1 cellular context compared by ENCODE assay signal in the genomic region with DNA sequence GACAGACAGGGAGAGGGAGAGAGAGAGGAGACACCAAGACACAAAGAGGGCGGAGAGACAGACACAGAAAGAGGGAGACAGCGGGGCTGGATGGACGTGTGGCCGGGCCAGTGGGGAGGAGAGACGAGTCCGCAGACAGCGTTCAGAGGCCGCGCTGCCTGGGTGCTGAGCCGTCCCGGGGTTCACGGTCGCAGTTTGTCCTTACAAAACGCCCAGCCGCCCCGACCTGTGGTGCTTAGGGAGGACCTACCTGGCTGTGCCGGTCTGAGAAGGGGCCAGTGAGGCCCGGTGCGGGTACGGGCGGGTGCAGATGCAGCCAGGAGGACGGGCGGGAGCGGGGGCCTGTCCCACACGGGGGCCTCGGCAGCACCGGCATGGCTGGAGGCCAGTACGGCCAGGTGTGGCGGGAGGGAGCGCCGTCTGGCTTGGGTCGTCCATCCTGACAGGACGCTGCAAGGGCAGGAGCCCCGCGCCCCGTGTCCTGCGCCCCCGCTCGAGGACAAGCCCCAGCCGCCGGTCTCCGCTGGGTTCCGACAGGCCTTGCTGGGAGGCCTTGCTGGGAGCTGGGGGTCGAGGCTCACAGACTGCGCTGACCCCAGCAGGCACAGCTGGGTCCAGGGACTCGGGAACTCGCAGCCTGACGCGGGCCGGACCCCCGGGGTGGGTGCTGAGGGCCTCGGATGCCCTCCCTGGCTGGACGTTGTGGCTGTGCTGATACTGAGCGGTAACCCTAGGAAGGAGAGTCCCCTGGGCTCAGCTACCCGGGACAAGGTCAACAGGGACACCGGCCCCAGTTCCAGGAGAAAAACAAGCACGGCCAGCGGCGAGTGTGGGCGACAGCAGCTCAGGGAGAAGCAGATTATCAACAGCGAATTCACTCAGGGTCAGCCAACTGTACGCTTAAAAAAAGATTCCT.
TF ChIP-seq lines count a peak whose summit lies in the region.

No MANE protein-coding gene starts in this region.

TF ChIP-seq in HepG2, 621 proteins besides CTCF, POLR2A, EP300 and RAD21 (continued from another document and continues in another):
- TF ChIP-seq, protein P1, sequence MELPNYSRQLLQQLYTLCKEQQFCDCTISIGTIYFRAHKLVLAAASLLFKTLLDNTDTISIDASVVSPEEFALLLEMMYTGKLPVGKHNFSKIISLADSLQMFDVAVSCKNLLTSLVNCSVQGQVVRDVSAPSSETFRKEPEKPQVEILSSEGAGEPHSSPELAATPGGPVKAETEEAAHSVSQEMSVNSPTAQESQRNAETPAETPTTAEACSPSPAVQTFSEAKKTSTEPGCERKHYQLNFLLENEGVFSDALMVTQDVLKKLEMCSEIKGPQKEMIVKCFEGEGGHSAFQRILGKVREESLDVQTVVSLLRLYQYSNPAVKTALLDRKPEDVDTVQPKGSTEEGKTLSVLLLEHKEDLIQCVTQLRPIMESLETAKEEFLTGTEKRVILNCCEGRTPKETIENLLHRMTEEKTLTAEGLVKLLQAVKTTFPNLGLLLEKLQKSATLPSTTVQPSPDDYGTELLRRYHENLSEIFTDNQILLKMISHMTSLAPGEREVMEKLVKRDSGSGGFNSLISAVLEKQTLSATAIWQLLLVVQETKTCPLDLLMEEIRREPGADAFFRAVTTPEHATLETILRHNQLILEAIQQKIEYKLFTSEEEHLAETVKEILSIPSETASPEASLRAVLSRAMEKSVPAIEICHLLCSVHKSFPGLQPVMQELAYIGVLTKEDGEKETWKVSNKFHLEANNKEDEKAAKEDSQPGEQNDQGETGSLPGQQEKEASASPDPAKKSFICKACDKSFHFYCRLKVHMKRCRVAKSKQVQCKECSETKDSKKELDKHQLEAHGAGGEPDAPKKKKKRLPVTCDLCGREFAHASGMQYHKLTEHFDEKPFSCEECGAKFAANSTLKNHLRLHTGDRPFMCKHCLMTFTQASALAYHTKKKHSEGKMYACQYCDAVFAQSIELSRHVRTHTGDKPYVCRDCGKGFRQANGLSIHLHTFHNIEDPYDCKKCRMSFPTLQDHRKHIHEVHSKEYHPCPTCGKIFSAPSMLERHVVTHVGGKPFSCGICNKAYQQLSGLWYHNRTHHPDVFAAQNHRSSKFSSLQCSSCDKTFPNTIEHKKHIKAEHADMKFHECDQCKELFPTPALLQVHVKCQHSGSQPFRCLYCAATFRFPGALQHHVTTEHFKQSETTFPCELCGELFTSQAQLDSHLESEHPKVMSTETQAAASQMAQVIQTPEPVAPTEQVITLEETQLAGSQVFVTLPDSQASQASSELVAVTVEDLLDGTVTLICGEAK (IDR thresholded peaks at IDR 0.05): no peak
- TF ChIP-seq, protein P1 (CRISPR knock-in tag; IDR thresholded peaks at IDR 0.05): no peak
- TF ChIP-seq MBNL3 (CRISPR knock-in tag; conservative IDR thresholded peaks at IDR 0.05) (no peak), SNRNP70 (IDR thresholded peaks at IDR 0.05; ENCODE audit: low read depth, low read length) (no peak), MTA1 (CRISPR knock-in tag; IDR thresholded peaks at IDR 0.05; ENCODE audit: borderline replicate concordance) (no peak), ISL2 (CRISPR knock-in tag; IDR thresholded peaks at IDR 0.05) (no peak), ZBTB7A (CRISPR knock-in tag; IDR thresholded peaks at IDR 0.05) (no peak; the same call in 1 of the 2 replicates), ZBTB3 (CRISPR knock-in tag; IDR thresholded peaks at IDR 0.05; ENCODE audit: borderline replicate concordance, low read depth) (no peak), ZNF709 (CRISPR knock-in tag; IDR thresholded peaks at IDR 0.05) (peak; percentile 57; the same call in 1 of the 2 replicates), ZNF367 (CRISPR knock-in tag; IDR thresholded peaks at IDR 0.05; ENCODE audit: borderline replicate concordance) (no peak), ZNF44 (CRISPR knock-in tag; IDR thresholded peaks at IDR 0.05) (no peak), HOXA9 (CRISPR knock-in tag; IDR thresholded peaks at IDR 0.05; ENCODE audit: borderline replicate concordance) (no peak; the same call in 1 of the 2 replicates), NFIB (CRISPR knock-in tag; IDR thresholded peaks at IDR 0.05; ENCODE audit: borderline replicate concordance) (no peak), GATAD1 (CRISPR knock-in tag; IDR thresholded peaks at IDR 0.05) (no peak), JARID2 (CRISPR knock-in tag; IDR thresholded peaks at IDR 0.05; ENCODE audit: insufficient replicate concordance) (no peak), HDAC2 (CRISPR knock-in tag; IDR thresholded peaks at IDR 0.05) (no peak), ZNF713 (CRISPR knock-in tag; IDR thresholded peaks at IDR 0.05) (peak; percentile 57; the same call in 1 of the 2 replicates), DPF2 (CRISPR knock-in tag; IDR thresholded peaks at IDR 0.05; ENCODE audit: borderline replicate concordance, low read depth) (no peak), POGZ (CRISPR knock-in tag; IDR thresholded peaks at IDR 0.05) (peak; percentile 18; the same call in 1 of the 2 replicates), MATR3 (CRISPR knock-in tag; IDR thresholded peaks at IDR 0.05) (no peak), ZNF260 (CRISPR knock-in tag; IDR thresholded peaks at IDR 0.05; ENCODE audit: borderline replicate concordance, low read depth) (0 out of 2 replicates have a peak, but pooled peaks have one; percentile 79), MTF1 (CRISPR knock-in tag; IDR thresholded peaks at IDR 0.05) (no peak), ZNF577 (CRISPR knock-in tag; IDR thresholded peaks at IDR 0.05; ENCODE audit: borderline replicate concordance, low read depth) (no peak), KLF12 (CRISPR knock-in tag; IDR thresholded peaks at IDR 0.05; ENCODE audit: borderline replicate concordance) (no peak; the same call in 1 of the 2 replicates), CENPX (CRISPR knock-in tag; IDR thresholded peaks at IDR 0.05) (no peak)
- TF ChIP-seq, protein P2, sequence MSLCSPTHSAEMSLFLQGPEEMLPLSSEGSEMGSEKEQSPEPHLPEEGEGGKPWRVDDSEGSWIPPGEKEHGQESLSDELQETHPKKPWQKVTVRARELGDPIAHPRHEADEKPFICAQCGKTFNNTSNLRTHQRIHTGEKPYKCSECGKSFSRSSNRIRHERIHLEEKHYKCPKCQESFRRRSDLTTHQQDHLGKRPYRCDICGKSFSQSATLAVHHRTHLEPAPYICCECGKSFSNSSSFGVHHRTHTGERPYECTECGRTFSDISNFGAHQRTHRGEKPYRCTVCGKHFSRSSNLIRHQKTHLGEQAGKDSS (CRISPR knock-in tag; IDR thresholded peaks at IDR 0.05; ENCODE audit: borderline replicate concordance, low read depth): peak; percentile 27; the same call in 1 of the 2 replicates
- TF ChIP-seq, protein P3, sequence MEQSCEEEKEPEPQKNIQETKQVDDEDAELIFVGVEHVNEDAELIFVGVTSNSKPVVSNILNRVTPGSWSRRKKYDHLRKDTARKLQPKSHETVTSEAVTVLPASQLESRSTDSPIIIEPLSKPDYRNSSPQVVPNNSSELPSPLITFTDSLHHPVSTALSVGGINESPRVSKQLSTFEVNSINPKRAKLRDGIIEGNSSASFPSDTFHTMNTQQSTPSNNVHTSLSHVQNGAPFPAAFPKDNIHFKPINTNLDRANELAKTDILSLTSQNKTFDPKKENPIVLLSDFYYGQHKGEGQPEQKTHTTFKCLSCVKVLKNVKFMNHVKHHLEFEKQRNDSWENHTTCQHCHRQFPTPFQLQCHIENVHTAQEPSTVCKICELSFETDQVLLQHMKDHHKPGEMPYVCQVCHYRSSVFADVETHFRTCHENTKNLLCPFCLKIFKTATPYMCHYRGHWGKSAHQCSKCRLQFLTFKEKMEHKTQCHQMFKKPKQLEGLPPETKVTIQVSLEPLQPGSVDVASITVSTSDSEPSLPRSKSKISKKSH (CRISPR knock-in tag; IDR thresholded peaks at IDR 0.05; ENCODE audit: borderline replicate concordance): peak; percentile 58; the same call in 1 of the 2 replicates
- TF ChIP-seq, protein P4, sequence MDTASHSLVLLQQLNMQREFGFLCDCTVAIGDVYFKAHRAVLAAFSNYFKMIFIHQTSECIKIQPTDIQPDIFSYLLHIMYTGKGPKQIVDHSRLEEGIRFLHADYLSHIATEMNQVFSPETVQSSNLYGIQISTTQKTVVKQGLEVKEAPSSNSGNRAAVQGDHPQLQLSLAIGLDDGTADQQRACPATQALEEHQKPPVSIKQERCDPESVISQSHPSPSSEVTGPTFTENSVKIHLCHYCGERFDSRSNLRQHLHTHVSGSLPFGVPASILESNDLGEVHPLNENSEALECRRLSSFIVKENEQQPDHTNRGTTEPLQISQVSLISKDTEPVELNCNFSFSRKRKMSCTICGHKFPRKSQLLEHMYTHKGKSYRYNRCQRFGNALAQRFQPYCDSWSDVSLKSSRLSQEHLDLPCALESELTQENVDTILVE (CRISPR knock-in tag; IDR thresholded peaks at IDR 0.05): no peak
- TF ChIP-seq, protein P5, sequence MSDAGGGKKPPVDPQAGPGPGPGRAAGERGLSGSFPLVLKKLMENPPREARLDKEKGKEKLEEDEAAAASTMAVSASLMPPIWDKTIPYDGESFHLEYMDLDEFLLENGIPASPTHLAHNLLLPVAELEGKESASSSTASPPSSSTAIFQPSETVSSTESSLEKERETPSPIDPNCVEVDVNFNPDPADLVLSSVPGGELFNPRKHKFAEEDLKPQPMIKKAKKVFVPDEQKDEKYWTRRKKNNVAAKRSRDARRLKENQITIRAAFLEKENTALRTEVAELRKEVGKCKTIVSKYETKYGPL (CRISPR knock-in tag; IDR thresholded peaks at IDR 0.05): no peak
- TF ChIP-seq, protein P6, sequence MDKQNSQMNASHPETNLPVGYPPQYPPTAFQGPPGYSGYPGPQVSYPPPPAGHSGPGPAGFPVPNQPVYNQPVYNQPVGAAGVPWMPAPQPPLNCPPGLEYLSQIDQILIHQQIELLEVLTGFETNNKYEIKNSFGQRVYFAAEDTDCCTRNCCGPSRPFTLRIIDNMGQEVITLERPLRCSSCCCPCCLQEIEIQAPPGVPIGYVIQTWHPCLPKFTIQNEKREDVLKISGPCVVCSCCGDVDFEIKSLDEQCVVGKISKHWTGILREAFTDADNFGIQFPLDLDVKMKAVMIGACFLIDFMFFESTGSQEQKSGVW (CRISPR knock-in tag; IDR thresholded peaks at IDR 0.05; ENCODE audit: borderline replicate concordance): 0 out of 2 replicates have a peak, but pooled peaks have one; percentile 51
- TF ChIP-seq, protein P7, sequence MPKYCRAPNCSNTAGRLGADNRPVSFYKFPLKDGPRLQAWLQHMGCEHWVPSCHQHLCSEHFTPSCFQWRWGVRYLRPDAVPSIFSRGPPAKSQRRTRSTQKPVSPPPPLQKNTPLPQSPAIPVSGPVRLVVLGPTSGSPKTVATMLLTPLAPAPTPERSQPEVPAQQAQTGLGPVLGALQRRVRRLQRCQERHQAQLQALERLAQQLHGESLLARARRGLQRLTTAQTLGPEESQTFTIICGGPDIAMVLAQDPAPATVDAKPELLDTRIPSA (CRISPR knock-in tag; IDR thresholded peaks at IDR 0.05; ENCODE audit: borderline replicate concordance): no peak
- TF ChIP-seq, protein P8, sequence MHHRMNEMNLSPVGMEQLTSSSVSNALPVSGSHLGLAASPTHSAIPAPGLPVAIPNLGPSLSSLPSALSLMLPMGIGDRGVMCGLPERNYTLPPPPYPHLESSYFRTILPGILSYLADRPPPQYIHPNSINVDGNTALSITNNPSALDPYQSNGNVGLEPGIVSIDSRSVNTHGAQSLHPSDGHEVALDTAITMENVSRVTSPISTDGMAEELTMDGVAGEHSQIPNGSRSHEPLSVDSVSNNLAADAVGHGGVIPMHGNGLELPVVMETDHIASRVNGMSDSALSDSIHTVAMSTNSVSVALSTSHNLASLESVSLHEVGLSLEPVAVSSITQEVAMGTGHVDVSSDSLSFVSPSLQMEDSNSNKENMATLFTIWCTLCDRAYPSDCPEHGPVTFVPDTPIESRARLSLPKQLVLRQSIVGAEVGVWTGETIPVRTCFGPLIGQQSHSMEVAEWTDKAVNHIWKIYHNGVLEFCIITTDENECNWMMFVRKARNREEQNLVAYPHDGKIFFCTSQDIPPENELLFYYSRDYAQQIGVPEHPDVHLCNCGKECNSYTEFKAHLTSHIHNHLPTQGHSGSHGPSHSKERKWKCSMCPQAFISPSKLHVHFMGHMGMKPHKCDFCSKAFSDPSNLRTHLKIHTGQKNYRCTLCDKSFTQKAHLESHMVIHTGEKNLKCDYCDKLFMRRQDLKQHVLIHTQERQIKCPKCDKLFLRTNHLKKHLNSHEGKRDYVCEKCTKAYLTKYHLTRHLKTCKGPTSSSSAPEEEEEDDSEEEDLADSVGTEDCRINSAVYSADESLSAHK (CRISPR knock-in tag; IDR thresholded peaks at IDR 0.05; ENCODE audit: borderline replicate concordance): 0 out of 2 replicates have a peak, but pooled peaks have one; percentile 27
- TF ChIP-seq, protein P9, sequence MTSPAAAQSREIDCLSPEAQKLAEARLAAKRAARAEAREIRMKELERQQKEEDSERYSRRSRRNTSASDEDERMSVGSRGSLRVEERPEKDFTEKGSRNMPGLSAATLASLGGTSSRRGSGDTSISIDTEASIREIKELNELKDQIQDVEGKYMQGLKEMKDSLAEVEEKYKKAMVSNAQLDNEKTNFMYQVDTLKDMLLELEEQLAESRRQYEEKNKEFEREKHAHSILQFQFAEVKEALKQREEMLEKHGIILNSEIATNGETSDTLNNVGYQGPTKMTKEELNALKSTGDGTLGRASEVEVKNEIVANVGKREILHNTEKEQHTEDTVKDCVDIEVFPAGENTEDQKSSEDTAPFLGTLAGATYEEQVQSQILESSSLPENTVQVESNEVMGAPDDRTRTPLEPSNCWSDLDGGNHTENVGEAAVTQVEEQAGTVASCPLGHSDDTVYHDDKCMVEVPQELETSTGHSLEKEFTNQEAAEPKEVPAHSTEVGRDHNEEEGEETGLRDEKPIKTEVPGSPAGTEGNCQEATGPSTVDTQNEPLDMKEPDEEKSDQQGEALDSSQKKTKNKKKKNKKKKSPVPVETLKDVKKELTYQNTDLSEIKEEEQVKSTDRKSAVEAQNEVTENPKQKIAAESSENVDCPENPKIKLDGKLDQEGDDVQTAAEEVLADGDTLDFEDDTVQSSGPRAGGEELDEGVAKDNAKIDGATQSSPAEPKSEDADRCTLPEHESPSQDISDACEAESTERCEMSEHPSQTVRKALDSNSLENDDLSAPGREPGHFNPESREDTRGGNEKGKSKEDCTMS (CRISPR knock-in tag; conservative IDR thresholded peaks at IDR 0.05): no peak
